Comparison of ENCODE assay signal across 30 cellular contexts in genomic region chr2:227597993-227598392, GRCh38. TPM values are rescaled to one million over a fixed set of nuclear protein-coding genes. Genes with fewer than 3 reads are reported as not detected.
DNase-seq lines count a peak whose midpoint lies in the region; ATAC-seq and TF ChIP-seq lines count a peak whose summit lies in the region.
"Had no signal": no experiment of that assay in that cellular context is flagged by ENCODE, and none has a peak within 500 bp of the region (broad histone marks: within the 10 kb centered on the region; RNA-seq: fewer than 3 reads in every experiment).

No MANE protein-coding gene starts in this region.

- peak overlapping the region; percentile 79 for H3K27ac Mint-ChIP-seq in endodermal cell
- H3K27ac Mint-ChIP-seq in progenitor cell of endocrine pancreas, result peak overlapping the region; percentile 78
- H3K27ac Mint-ChIP-seq: activated CD8-positive, alpha-beta T cell treated with anti-CD3 and anti-CD28 coated beads for 36 hours; activated naive CD8-positive, alpha-beta T cell treated with anti-CD3 and anti-CD28 coated beads, Interleukin-2, amount 10 ng/mL, durations not matched to agents 7 days and 5 days; CD4-positive, CD25-positive, alpha-beta regulatory T cell; T-cell; type B pancreatic cell had no signal

- H3K4me1 ChIP-seq in PC-3 (ENCODE audit: insufficient read depth, low read length) (peaks cover 6% of the 10 kb centered on the region; the same call in 1 of the 2 replicates), endodermal cell (ENCODE audit: control insufficient read depth, insufficient read depth, low read length) (peaks cover 3% of the 10 kb centered on the region), hepatocyte (ENCODE audit: insufficient read depth) (no peaks in the 10 kb centered on the region)
- H3K4me1 ChIP-seq: SJCRH30 had no signal

- H3K9me3 ChIP-seq in PC-3 (ENCODE audit: low read length) (no peaks in the 10 kb centered on the region), endodermal cell (ENCODE audit: control insufficient read depth, low read length) (no peaks in the 10 kb centered on the region), hepatocyte (ENCODE audit: low read depth) (no peaks in the 10 kb centered on the region)
- H3K9me3 ChIP-seq: SJCRH30 had no signal

- H3K36me3 ChIP-seq in PC-3 (ENCODE audit: low read depth, low read length) (no peaks in the 10 kb centered on the region), endodermal cell (ENCODE audit: control insufficient read depth, insufficient read depth, low read length) (no peaks in the 10 kb centered on the region), hepatocyte (replicated peaks; ENCODE audit: insufficient read depth, low read depth) (no peaks in the 10 kb centered on the region)
- H3K36me3 ChIP-seq: SJCRH30 had no signal

- H2AFZ ChIP-seq in PC-3 (ENCODE audit: low read length) (no peak overlapping the region), hepatocyte (no peak overlapping the region)

- H3K27ac ChIP-seq in PC-3 (ENCODE audit: low read length), result no peak overlapping the region
- H3K27ac ChIP-seq in endodermal cell (ENCODE audit: low read depth, low read length), result no peak overlapping the region
- no peak overlapping the region for H3K27ac ChIP-seq in hepatocyte
- H3K27ac ChIP-seq: HL-60, SJCRH30 had no signal

- ATAC-seq in PC-3 (peak; percentile 27; the same call in 1 of the 2 replicates), GM19397 (IDR thresholded peaks at IDR 0.05; ENCODE audit: unreplicated experiment) (no peak), HG03571 (IDR thresholded peaks at IDR 0.05; ENCODE audit: unreplicated experiment) (no peak)
- ATAC-seq: activated CD8-positive, alpha-beta T cell treated with anti-CD3 and anti-CD28 coated beads for 36 hours; esophagus mucosa; T-cell had no signal

- H3F3A ChIP-seq in PC-3 (ENCODE audit: low read length, unreplicated experiment), result no peaks in the 10 kb centered on the region

- no TSS peak for BruUV-seq in PC-3 (replicated peaks; lab: Mats Ljungman, UMichigan)

- CTCF ChIA-PET in PC-3 (lab: Charles Lee), result no interaction called here

- H3K79me2 ChIP-seq in PC-3 (ENCODE audit: low read length) (no peaks in the 10 kb centered on the region), hepatocyte (no peaks in the 10 kb centered on the region)

- DNase-seq in H4 (ENCODE audit: low spot score) (peak; percentile 27), PC-3 (peak; percentile 42), endodermal cell (peak; percentile 75), progenitor cell of endocrine pancreas (ENCODE audit: low spot score, unreplicated experiment) (no peak), hepatocyte (ENCODE audit: low spot score) (no peak)
- no peak for DNase-seq in activated CD4-positive, alpha-beta T cell treated with anti-CD3 and anti-CD28 coated beads for 4 hours
- DNase-seq: activated CD4-positive, CD25-positive, alpha-beta regulatory T cell treated with anti-CD3 and anti-CD28 coated beads, Interleukin-2, amount 50 U/mL, for 72 hours; activated CD8-positive, alpha-beta T cell treated with anti-CD3 and anti-CD28 coated beads for 36 hours; activated naive CD8-positive, alpha-beta T cell treated with anti-CD3 and anti-CD28 coated beads, Interleukin-2, amount 10 ng/mL, durations not matched to agents 7 days and 5 days; CD4-positive, CD25-positive, alpha-beta regulatory T cell; effector CD8-positive, alpha-beta T cell; GDM1; GOT3; hippocampal formation; IMR-90; kidney; NCI-H1105 treated with DMSO at 0.1 percent for 48 hours; NCI-H2029 treated with DMSO at 0.1 percent for 48 hours; SJCRH30; stimulated activated CD8-positive, alpha-beta memory T cell treated with anti-CD3 and anti-CD28 coated beads, Interleukin-4, amount 100 ng/mL, for 48 hours; T-cell had no signal

- TF ChIP-seq CTCF in PC-3 (conservative IDR thresholded peaks at IDR 0.05; ENCODE audit: low read depth, low read length), result no peak
- TF ChIP-seq CTCF in endodermal cell (conservative IDR thresholded peaks at IDR 0.05), result no peak
- no peak for TF ChIP-seq CTCF in progenitor cell of endocrine pancreas (IDR thresholded peaks at IDR 0.05; ENCODE audit: unreplicated experiment)
- TF ChIP-seq CTCF in hepatocyte (IDR thresholded peaks at IDR 0.05; ENCODE audit: poor library complexity), result no peak

- H3K27me3 ChIP-seq in PC-3 (ENCODE audit: low read length) (no peaks in the 10 kb centered on the region), endodermal cell (ENCODE audit: control insufficient read depth, insufficient read depth, low read length, poor library complexity, severe bottlenecking) (no peaks in the 10 kb centered on the region), hepatocyte (no peaks in the 10 kb centered on the region)
- H3K27me3 ChIP-seq: SJCRH30 had no signal

- H3K27me3 Mint-ChIP-seq in endodermal cell (ENCODE audit: insufficient read depth) (no peaks in the 10 kb centered on the region), progenitor cell of endocrine pancreas (peaks cover 5% of the 10 kb centered on the region)

- no peak overlapping the region for H3K9ac ChIP-seq in PC-3 (ENCODE audit: low read length)
- H3K9ac ChIP-seq in endodermal cell (ENCODE audit: extremely low read depth, low read length, poor library complexity, severe bottlenecking), result no peak overlapping the region

- peaks cover 9% of the 10 kb centered on the region for H3K4me1 Mint-ChIP-seq in endodermal cell
- peaks cover 7% of the 10 kb centered on the region for H3K4me1 Mint-ChIP-seq in progenitor cell of endocrine pancreas (ENCODE audit: low read depth)
- H3K4me1 Mint-ChIP-seq: CD4-positive, CD25-positive, alpha-beta regulatory T cell; neural crest cell had no signal

- H3K4me3 Mint-ChIP-seq in endodermal cell, result no peak overlapping the region
- H3K4me3 Mint-ChIP-seq in progenitor cell of endocrine pancreas (ENCODE audit: low read depth), result no peak overlapping the region
- H3K4me3 Mint-ChIP-seq: activated CD8-positive, alpha-beta T cell treated with anti-CD3 and anti-CD28 coated beads for 36 hours; activated naive CD8-positive, alpha-beta T cell treated with anti-CD3 and anti-CD28 coated beads, Interleukin-2, amount 10 ng/mL, durations not matched to agents 7 days and 5 days; CD4-positive, CD25-positive, alpha-beta regulatory T cell; neural crest cell; T-cell; type B pancreatic cell had no signal

- H4K20me1 ChIP-seq in PC-3 (ENCODE audit: low read length), result no peaks in the 10 kb centered on the region
- no peaks in the 10 kb centered on the region for H4K20me1 ChIP-seq in hepatocyte (ENCODE audit: insufficient read depth, poor library complexity, severe bottlenecking)

- WGBS in endodermal cell (ENCODE audit: insufficient coverage in 1 of 2, insufficient read length in 1 of 2), 2 experiments, result 69 to 72% methylated on average over 5 of the region's 5 CpGs
- 55% methylated on average over 5 of the region's 5 CpGs for WGBS in hepatocyte (ENCODE audit: low lambda C conversion rate, missing lambda C conversion rate)

- no peak overlapping the region for H3K4me2 ChIP-seq in PC-3 (ENCODE audit: low read length)
- H3K4me2 ChIP-seq in hepatocyte, result no peak overlapping the region

- POLR2A ChIA-PET in PC-3 (lab: Charles Lee; ENCODE audit: unreplicated experiment), result no interaction called here

- intact Hi-C loops in PC-3 (cut with micrococcal nuclease), result no loop called here

- H3K9me2 ChIP-seq in PC-3 (replicated peaks; ENCODE audit: low read length), result no peaks in the 10 kb centered on the region
- no peaks in the 10 kb centered on the region for H3K9me2 ChIP-seq in hepatocyte (replicated peaks; ENCODE audit: insufficient read depth)

- H3K9me3 Mint-ChIP-seq in endodermal cell (no peaks in the 10 kb centered on the region), progenitor cell of endocrine pancreas (ENCODE audit: low read depth) (peaks cover 3% of the 10 kb centered on the region)
- H3K9me3 Mint-ChIP-seq: activated CD8-positive, alpha-beta T cell treated with anti-CD3 and anti-CD28 coated beads for 36 hours; neural crest cell; T-cell; type B pancreatic cell had no signal

- H3K36me3 Mint-ChIP-seq in endodermal cell (ENCODE audit: low read depth) (no peaks in the 10 kb centered on the region), progenitor cell of endocrine pancreas (ENCODE audit: insufficient read depth) (no peaks in the 10 kb centered on the region)
- H3K36me3 Mint-ChIP-seq: activated naive CD8-positive, alpha-beta T cell treated with anti-CD3 and anti-CD28 coated beads, Interleukin-2, amount 10 ng/mL, durations not matched to agents 7 days and 5 days; T-cell; type B pancreatic cell had no signal

- H3K4me3 ChIP-seq in PC-3 (ENCODE audit: low read length) (no peak overlapping the region), endodermal cell (ENCODE audit: low read length) (no peak overlapping the region), hepatocyte (no peak overlapping the region)
- H3K4me3 ChIP-seq: lung, SJCRH30 had no signal

RNA-seq across cellular contexts. Expression of gene SCYGR2, which starts 0.7 kb away (rescaled TPM):
- total RNA-seq in H4 (2014; rRNA removed; shearing (Covaris generic)), result not detected in 2 replicates
- total RNA-seq in PC-3 (2014; rRNA removed) (not detected in 2 replicates), endodermal cell (not detected), progenitor cell of endocrine pancreas (not detected in 2 replicates), hepatocyte (not detected in 2 replicates)
- not detected for polyA plus RNA-seq in endodermal cell (2013, experiment 1 of 2)
- not detected for polyA plus RNA-seq in endodermal cell (2013, experiment 2 of 2)
- polyA plus RNA-seq in hepatocyte, result not detected in 2 replicates
- total RNA-seq: activated CD8-positive, alpha-beta T cell treated with anti-CD3 and anti-CD28 coated beads for 36 hours; activated naive CD8-positive, alpha-beta T cell treated with anti-CD3 and anti-CD28 coated beads, Interleukin-2, amount 10 ng/mL, durations not matched to agents 7 days and 5 days; CD4-positive, CD25-positive, alpha-beta regulatory T cell; chondrocyte; esophagus mucosa; frontal cortex; IMR-90; kidney; lung; neural crest cell; SJCRH30; T-cell had no signal
- polyA plus RNA-seq: CD4-positive, CD25-positive, alpha-beta regulatory T cell; IMR-90; lung had no signal

RNA-seq across cellular contexts. Expression of gene SCYGR3, which starts 16.6 kb away (rescaled TPM):
- total RNA-seq in H4 (2014; rRNA removed; shearing (Covaris generic)), result not detected in 2 replicates
- not detected in 2 replicates for total RNA-seq in PC-3 (2014; rRNA removed)
- not detected for total RNA-seq in endodermal cell
- polyA plus RNA-seq in endodermal cell (2013, experiment 1 of 2), result not detected
- not detected for polyA plus RNA-seq in endodermal cell (2013, experiment 2 of 2)
- not detected in 2 replicates for total RNA-seq in progenitor cell of endocrine pancreas
- not detected in 2 replicates for total RNA-seq in hepatocyte
- polyA plus RNA-seq in hepatocyte, result not detected in 2 replicates
- total RNA-seq: activated CD8-positive, alpha-beta T cell treated with anti-CD3 and anti-CD28 coated beads for 36 hours; activated naive CD8-positive, alpha-beta T cell treated with anti-CD3 and anti-CD28 coated beads, Interleukin-2, amount 10 ng/mL, durations not matched to agents 7 days and 5 days; CD4-positive, CD25-positive, alpha-beta regulatory T cell; chondrocyte; esophagus mucosa; frontal cortex; IMR-90; kidney; lung; neural crest cell; SJCRH30; T-cell had no signal
- polyA plus RNA-seq: CD4-positive, CD25-positive, alpha-beta regulatory T cell; IMR-90; lung had no signal

RNA-seq across cellular contexts. Expression of gene SCYGR4, which starts 19.3 kb away (rescaled TPM):
- not detected in 2 replicates for total RNA-seq in H4 (2014; rRNA removed; shearing (Covaris generic))
- not detected in 2 replicates for total RNA-seq in PC-3 (2014; rRNA removed)
- not detected for total RNA-seq in endodermal cell
- polyA plus RNA-seq in endodermal cell (2013, experiment 1 of 2), result not detected
- not detected for polyA plus RNA-seq in endodermal cell (2013, experiment 2 of 2)
- total RNA-seq in progenitor cell of endocrine pancreas, result not detected in 2 replicates
- total RNA-seq in hepatocyte, result not detected in 2 replicates
- polyA plus RNA-seq in hepatocyte, result not detected in 2 replicates
- total RNA-seq: activated CD8-positive, alpha-beta T cell treated with anti-CD3 and anti-CD28 coated beads for 36 hours; activated naive CD8-positive, alpha-beta T cell treated with anti-CD3 and anti-CD28 coated beads, Interleukin-2, amount 10 ng/mL, durations not matched to agents 7 days and 5 days; CD4-positive, CD25-positive, alpha-beta regulatory T cell; chondrocyte; esophagus mucosa; frontal cortex; IMR-90; kidney; lung; neural crest cell; SJCRH30; T-cell had no signal
- polyA plus RNA-seq: CD4-positive, CD25-positive, alpha-beta regulatory T cell; IMR-90; lung had no signal

Comparison
In these comparisons a context has a peak if more than half of its experiments do, and no peak if none do; other contexts are left out.
1. DNase-seq: peak in H4 (single experiment), PC-3 (single experiment) and endodermal cell (single experiment); none in progenitor cell of endocrine pancreas (single experiment), hepatocyte (single experiment) and activated CD4-positive, alpha-beta T cell treated with anti-CD3 and anti-CD28 coated beads for 4 hours (0 of 2).